In genomic region chr7:117074378-117074777, GRCh38 we compare ENCODE assay signal across 18 cellular contexts.
A peak's percentile ranks its signal among the peaks of the same experiment; 100 is the strongest.
DNase-seq lines count a peak whose midpoint lies in the region; ATAC-seq and TF ChIP-seq lines count a peak whose summit lies in the region.
"Had no signal": no experiment of that assay in that cellular context is flagged by ENCODE, and none has a peak within 500 bp of the region (broad histone marks: within the 10 kb centered on the region; RNA-seq: fewer than 3 reads in every experiment).

No MANE protein-coding gene starts in this region.

- H3K27ac Mint-ChIP-seq in endodermal cell = no peak overlapping the region
- H3K27ac Mint-ChIP-seq in osteocyte (ENCODE audit: unreplicated experiment) = peak overlapping the region; percentile 20
- H3K27ac Mint-ChIP-seq in activated CD8-positive, alpha-beta memory T cell treated with anti-CD3 and anti-CD28 coated beads, Interleukin-2, amount 10 ng/mL, durations not matched to agents 7 days and 5 days = no peak overlapping the region
- H3K27ac Mint-ChIP-seq: CD4-positive, alpha-beta memory T cell; GM23338; H9 had no signal

- ATAC-seq in HG02642 (IDR thresholded peaks at IDR 0.05; ENCODE audit: poor library complexity, unreplicated experiment) = no peak
- no peak for ATAC-seq in activated CD8-positive, alpha-beta memory T cell treated with anti-CD3 and anti-CD28 coated beads, Interleukin-2, amount 10 ng/mL, durations not matched to agents 7 days and 5 days
- ATAC-seq: A549, GM12878, GM23338, HCT116 had no signal

- no peak overlapping the region for H3K4me3 Mint-ChIP-seq in endodermal cell
- H3K4me3 Mint-ChIP-seq in osteocyte (ENCODE audit: unreplicated experiment) = no peak overlapping the region
- no peak overlapping the region for H3K4me3 Mint-ChIP-seq in activated CD8-positive, alpha-beta memory T cell treated with anti-CD3 and anti-CD28 coated beads, Interleukin-2, amount 10 ng/mL, durations not matched to agents 7 days and 5 days
- H3K4me3 Mint-ChIP-seq: CD4-positive, alpha-beta memory T cell; GM23338; H9 had no signal

- H3K36me3 Mint-ChIP-seq in endodermal cell (ENCODE audit: low read depth) (peaks cover 5% of the 10 kb centered on the region), osteocyte (ENCODE audit: unreplicated experiment) (peaks cover 11% of the 10 kb centered on the region)
- peaks cover 3% of the 10 kb centered on the region for H3K36me3 Mint-ChIP-seq in activated CD8-positive, alpha-beta memory T cell treated with anti-CD3 and anti-CD28 coated beads, Interleukin-2, amount 10 ng/mL, durations not matched to agents 7 days and 5 days

- H3K27ac ChIP-seq in endodermal cell (ENCODE audit: low read depth, low read length) = no peak overlapping the region
- H3K27ac ChIP-seq: A549 had no signal

- peaks cover 24% of the 10 kb centered on the region for H3K9me3 ChIP-seq in endodermal cell (ENCODE audit: control insufficient read depth, low read length)
- H3K9me3 ChIP-seq: A549 had no signal

- H3K36me3 ChIP-seq in endodermal cell (ENCODE audit: control insufficient read depth, insufficient read depth, low read length) = no peaks in the 10 kb centered on the region

- DNase-seq in NCI-H82 (lab: John Stamatoyannopoulos, UW) = peak; percentile 93
- peak; percentile 65 for DNase-seq in endodermal cell
- DNase-seq in osteocyte (ENCODE audit: extremely low spot score, unreplicated experiment) = no peak
- no peak for DNase-seq in stimulated activated CD4-positive, alpha-beta T cell treated with anti-CD3 and anti-CD28 coated beads, Interleukin-12 subunit alpha, Interleukin-12 subunit beta, amount 100 ng/mL, for 4 hours
- no peak for DNase-seq in activated CD8-positive, alpha-beta memory T cell treated with anti-CD3 and anti-CD28 coated beads, Interleukin-2, amount 10 ng/mL, durations not matched to agents 7 days and 5 days
- DNase-seq: 8988T; C1 segment of cervical spinal cord; Calu3; CD4-positive, alpha-beta memory T cell; COR-L47; DMS153; DND-41; H9 had no signal

- H3K4me1 Mint-ChIP-seq in endodermal cell = peaks cover 34% of the 10 kb centered on the region
- peaks cover 47% of the 10 kb centered on the region for H3K4me1 Mint-ChIP-seq in osteocyte (ENCODE audit: unreplicated experiment)
- H3K4me1 Mint-ChIP-seq in activated CD8-positive, alpha-beta memory T cell treated with anti-CD3 and anti-CD28 coated beads, Interleukin-2, amount 10 ng/mL, durations not matched to agents 7 days and 5 days = no peaks in the 10 kb centered on the region

- H3K27me3 Mint-ChIP-seq in endodermal cell (ENCODE audit: insufficient read depth) = peaks cover 16% of the 10 kb centered on the region
- no peaks in the 10 kb centered on the region for H3K27me3 Mint-ChIP-seq in osteocyte (ENCODE audit: unreplicated experiment)
- H3K27me3 Mint-ChIP-seq in activated CD8-positive, alpha-beta memory T cell treated with anti-CD3 and anti-CD28 coated beads, Interleukin-2, amount 10 ng/mL, durations not matched to agents 7 days and 5 days = no peaks in the 10 kb centered on the region
- H3K27me3 Mint-ChIP-seq: CD4-positive, alpha-beta memory T cell had no signal

- H3K4me1 ChIP-seq in endodermal cell (ENCODE audit: control insufficient read depth, insufficient read depth, low read length) = peaks cover 13% of the 10 kb centered on the region

- TF ChIP-seq CTCF in endodermal cell (conservative IDR thresholded peaks at IDR 0.05) = no peak
- TF ChIP-seq CTCF in osteocyte (IDR thresholded peaks at IDR 0.05) = no peak

- H3K9me3 Mint-ChIP-seq in endodermal cell (peaks cover 25% of the 10 kb centered on the region), osteocyte (ENCODE audit: unreplicated experiment) (peaks cover 5% of the 10 kb centered on the region)
- H3K9me3 Mint-ChIP-seq in activated CD8-positive, alpha-beta memory T cell treated with anti-CD3 and anti-CD28 coated beads, Interleukin-2, amount 10 ng/mL, durations not matched to agents 7 days and 5 days (ENCODE audit: low read depth) = no peaks in the 10 kb centered on the region

- WGBS in endodermal cell (ENCODE audit: insufficient coverage in 1 of 2, insufficient read length in 1 of 2), 2 experiments = 54% methylated on average over 3 of the region's 4 CpGs; no CpG with 5 or more reads in 1 of the 2 experiments

- no peak overlapping the region for H3K9ac ChIP-seq in endodermal cell (ENCODE audit: extremely low read depth, low read length, poor library complexity, severe bottlenecking)

- H3K27me3 ChIP-seq in endodermal cell (ENCODE audit: control insufficient read depth, insufficient read depth, low read length, poor library complexity, severe bottlenecking) = peaks cover 56% of the 10 kb centered on the region

- H3K4me3 ChIP-seq in endodermal cell (ENCODE audit: low read length) = no peak overlapping the region
- H3K4me3 ChIP-seq: A549, GM12878, GM23338 had no signal

- CTCF ChIA-PET in activated CD8-positive, alpha-beta memory T cell treated with anti-CD3 and anti-CD28 coated beads, Interleukin-2, amount 10 ng/mL, durations not matched to agents 7 days and 5 days (lab: Charles Lee) = interaction anchor here (0.8 kb wide), 1 partner anchor 11 kb away, joined by 3 read pairs; no protein-coding TSS in a partner anchor

Comparison
In these comparisons a context has a peak if more than half of its experiments do, and no peak if none do; other contexts are left out.
1. DNase-seq: peak in NCI-H82 (single experiment) and endodermal cell (single experiment); none in osteocyte (single experiment), stimulated activated CD4-positive, alpha-beta T cell treated with anti-CD3 and anti-CD28 coated beads, Interleukin-12 subunit alpha, Interleukin-12 subunit beta, amount 100 ng/mL, for 4 hours (single experiment) and activated CD8-positive, alpha-beta memory T cell treated with anti-CD3 and anti-CD28 coated beads, Interleukin-2, amount 10 ng/mL, durations not matched to agents 7 days and 5 days (single experiment).